ENCODE assay signal across 16 cellular contexts in genomic region chr2:192887296-192887695, GRCh38.
DNase-seq lines count a peak whose midpoint lies in the region; TF ChIP-seq lines count a peak whose summit lies in the region.
"Had no signal": no experiment of that assay in that cellular context is flagged by ENCODE, and none has a peak within 500 bp of the region (broad histone marks: within the 10 kb centered on the region; RNA-seq: fewer than 3 reads in every experiment).

No MANE protein-coding gene starts in this region.

- no peaks in the 10 kb centered on the region for H3K27me3 Mint-ChIP-seq in Calu3 (ENCODE audit: unreplicated experiment)
- peaks cover 0 to 2% (median 0%) of the 10 kb centered on the region in 3 donors for H3K27me3 Mint-ChIP-seq in immature natural killer cell (ENCODE audit: low read depth in 3 of 3)
- H3K27me3 Mint-ChIP-seq: CD4-positive, CD25-positive, alpha-beta regulatory T cell had no signal

- no peaks in the 10 kb centered on the region for H3K9me3 ChIP-seq in A673 (ENCODE audit: low read depth, low read length, poor library complexity, severe bottlenecking)
- H3K9me3 ChIP-seq: SJCRH30 had no signal

- H3K27me3 ChIP-seq in A673 (replicated peaks; ENCODE audit: insufficient read depth, low read depth, low read length, poor library complexity), result no peaks in the 10 kb centered on the region
- H3K27me3 ChIP-seq: SJCRH30 had no signal

- no peak for TF ChIP-seq CTCF in A673 (conservative IDR thresholded peaks at IDR 0.05; ENCODE audit: low read depth, low read length)
- no peak for TF ChIP-seq CTCF in Calu3 (IDR thresholded peaks at IDR 0.05; ENCODE audit: unreplicated experiment)
- no peak for TF ChIP-seq CTCF in epithelial cell of proximal tubule (conservative IDR thresholded peaks at IDR 0.05; ENCODE audit: low read depth, low read length)

- H3K4me1 Mint-ChIP-seq in Calu3 (ENCODE audit: low read depth, unreplicated experiment) (peaks cover 30% of the 10 kb centered on the region), immature natural killer cell (peaks cover 0 to 11% of the 10 kb centered on the region in 2 donors)
- H3K4me1 Mint-ChIP-seq: CD4-positive, CD25-positive, alpha-beta regulatory T cell had no signal

- intact Hi-C loops in A673 (cut with micrococcal nuclease; ENCODE audit: unreplicated experiment), result no loop called here
- intact Hi-C loops in Calu3 (cut with micrococcal nuclease; ENCODE audit: unreplicated experiment), result loop anchor here (10.0 kb wide), 1 partner anchor 298 kb away; no protein-coding TSS in a partner anchor

- H3K9me3 Mint-ChIP-seq in Calu3 (ENCODE audit: low read depth, unreplicated experiment) (no peaks in the 10 kb centered on the region), immature natural killer cell (peaks cover 3 to 37% (median 9%) of the 10 kb centered on the region in 6 donors)
- H3K9me3 Mint-ChIP-seq: GM23338 had no signal

- no TSS peak for BruUV-seq in A673 (replicated peaks; lab: Mats Ljungman, UMichigan)
- no TSS peak for BruUV-seq in Calu3 (replicated peaks; lab: Mats Ljungman, UMichigan)

- H3K27ac Mint-ChIP-seq in Calu3 (ENCODE audit: unreplicated experiment) (peak overlapping the region; percentile 71), immature natural killer cell (no peak overlapping the region)
- H3K27ac Mint-ChIP-seq: CD4-positive, CD25-positive, alpha-beta regulatory T cell; GM23338 had no signal

- H3K4me3 Mint-ChIP-seq in Calu3 (ENCODE audit: low read depth, unreplicated experiment) (no peak overlapping the region), immature natural killer cell (no peak overlapping the region)
- H3K4me3 Mint-ChIP-seq: CD4-positive, CD25-positive, alpha-beta regulatory T cell; GM23338 had no signal

- CTCF ChIA-PET in A673 (lab: Charles Lee) (no interaction called here), Calu3 (lab: Charles Lee) (interaction anchor here (0.6 kb wide), 1 partner anchor 1155 kb away, joined by 3 read pairs; no protein-coding TSS in a partner anchor)

- H3K36me3 ChIP-seq in A673 (ENCODE audit: insufficient read depth, low read length, poor library complexity, severe bottlenecking), result no peaks in the 10 kb centered on the region
- H3K36me3 ChIP-seq: SJCRH30 had no signal

- POLR2A ChIA-PET in A673 (lab: Charles Lee; ENCODE audit: low non-redundant PET), result no interaction called here

- H3K4me3 ChIP-seq in A673 (ENCODE audit: low read depth, low read length, poor library complexity, severe bottlenecking) (no peak overlapping the region), epithelial cell of proximal tubule (ENCODE audit: low read depth, low read length) (no peak overlapping the region)
- H3K4me3 ChIP-seq: GM23338, SJCRH30 had no signal

- no peak overlapping the region for H3K27ac ChIP-seq in A673 (ENCODE audit: low read depth, low read length, poor library complexity, severe bottlenecking)
- H3K27ac ChIP-seq: SJCRH30 had no signal

- H3K36me3 Mint-ChIP-seq in Calu3 (ENCODE audit: insufficient read depth, unreplicated experiment) (no peaks in the 10 kb centered on the region), immature natural killer cell (peaks cover 0 to 3% (median 0%) of the 10 kb centered on the region in 3 donors)
- H3K36me3 Mint-ChIP-seq: CD4-positive, CD25-positive, alpha-beta regulatory T cell had no signal

- peak; percentile 24 for DNase-seq in A673 (ENCODE audit: low spot score)
- no peak for DNase-seq in Calu3
- peak; percentile 30 for DNase-seq in NCI-H82 treated with DMSO at 0.1 percent for 48 hours (lab: John Stamatoyannopoulos, UW; ENCODE audit: unreplicated experiment)
- peak; percentile 15 for DNase-seq in epithelial cell of proximal tubule (ENCODE audit: low read depth)
- DNase-seq in ecto neural progenitor cell (ENCODE audit: low spot score), result no peak
- no peak for DNase-seq in LoVo (ENCODE audit: low spot score)
- no peak for DNase-seq in immature natural killer cell
- DNase-seq: CD4-positive, CD25-positive, alpha-beta regulatory T cell; COR-L47; HCEC 1CT; KBM-7; NCI-H187 treated with DMSO at 0.1 percent for 48 hours; NCI-H345; OCI-M1; SJCRH30 had no signal

- H3K4me1 ChIP-seq in A673 (ENCODE audit: insufficient read depth, low read length, poor library complexity, severe bottlenecking), result peaks cover 5% of the 10 kb centered on the region
- H3K4me1 ChIP-seq: SJCRH30 had no signal

Comparison
In these comparisons a context has a peak if more than half of its experiments do, and no peak if none do; other contexts are left out.
1. DNase-seq: peak in A673 (single experiment), NCI-H82 treated with DMSO at 0.1 percent for 48 hours (single experiment) and epithelial cell of proximal tubule (single experiment); none in Calu3 (single experiment), ecto neural progenitor cell (single experiment), LoVo (single experiment) and immature natural killer cell (0 of 3).